In the genomic region with DNA sequence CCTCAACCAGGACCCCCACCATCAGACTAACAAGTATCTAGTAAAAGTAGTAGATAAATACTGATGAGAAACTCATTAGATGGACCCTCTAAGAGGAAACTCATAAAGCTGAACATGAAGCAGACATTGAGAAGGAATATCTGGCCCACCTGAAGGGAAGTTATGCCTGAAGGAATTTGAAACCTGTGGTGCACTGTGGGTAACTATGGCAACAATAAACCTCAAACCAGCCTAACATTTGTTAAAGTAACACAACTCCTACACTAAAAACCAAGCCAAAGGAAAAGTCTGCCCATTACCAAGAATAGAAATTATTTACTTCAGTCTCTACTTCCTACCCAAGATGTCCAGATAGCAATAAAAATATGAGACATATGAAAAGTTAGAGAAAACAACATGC, we compare ENCODE assay signal across 1 cellular context.
TF ChIP-seq lines count a peak whose summit lies in the region.

No MANE protein-coding gene starts in this region.

TF ChIP-seq in HepG2, 621 proteins besides CTCF, POLR2A, EP300 and RAD21:
- TF ChIP-seq ZNF816 (CRISPR knock-in tag; IDR thresholded peaks at IDR 0.05; ENCODE audit: borderline replicate concordance), result no peak
- no peak for TF ChIP-seq ZNF503 (CRISPR knock-in tag; IDR thresholded peaks at IDR 0.05)
- no peak for TF ChIP-seq CCAR2 (optimal IDR thresholded peaks at IDR 0.05; ENCODE audit: low read depth, low read length)
- no peak for TF ChIP-seq ZHX2 (IDR thresholded peaks at IDR 0.05; ENCODE audit: low read depth)
- no peak for TF ChIP-seq ZHX2 (CRISPR knock-in tag; IDR thresholded peaks at IDR 0.05; ENCODE audit: borderline replicate concordance)
- TF ChIP-seq ZEB1 (IDR thresholded peaks at IDR 0.05; ENCODE audit: insufficient replicate concordance, low read depth), result no peak
- no peak for TF ChIP-seq IRX3 (CRISPR knock-in tag; IDR thresholded peaks at IDR 0.05; ENCODE audit: borderline replicate concordance, low read depth)
- no peak for TF ChIP-seq ZNF431 (CRISPR knock-in tag; IDR thresholded peaks at IDR 0.05; ENCODE audit: borderline replicate concordance, low read depth)
- no peak for TF ChIP-seq ZBTB7B (CRISPR knock-in tag; IDR thresholded peaks at IDR 0.05)
- no peak for TF ChIP-seq CC2D1A (CRISPR knock-in tag; IDR thresholded peaks at IDR 0.05)
- no peak for TF ChIP-seq HOXA5 (CRISPR knock-in tag; IDR thresholded peaks at IDR 0.05)
- TF ChIP-seq, protein P1, sequence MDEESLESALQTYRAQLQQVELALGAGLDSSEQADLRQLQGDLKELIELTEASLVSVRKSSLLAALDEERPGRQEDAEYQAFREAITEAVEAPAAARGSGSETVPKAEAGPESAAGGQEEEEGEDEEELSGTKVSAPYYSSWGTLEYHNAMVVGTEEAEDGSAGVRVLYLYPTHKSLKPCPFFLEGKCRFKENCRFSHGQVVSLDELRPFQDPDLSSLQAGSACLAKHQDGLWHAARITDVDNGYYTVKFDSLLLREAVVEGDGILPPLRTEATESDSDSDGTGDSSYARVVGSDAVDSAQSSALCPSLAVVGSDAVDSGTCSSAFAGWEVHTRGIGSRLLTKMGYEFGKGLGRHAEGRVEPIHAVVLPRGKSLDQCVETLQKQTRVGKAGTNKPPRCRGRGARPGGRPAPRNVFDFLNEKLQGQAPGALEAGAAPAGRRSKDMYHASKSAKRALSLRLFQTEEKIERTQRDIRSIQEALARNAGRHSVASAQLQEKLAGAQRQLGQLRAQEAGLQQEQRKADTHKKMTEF (CRISPR knock-in tag; IDR thresholded peaks at IDR 0.05), result no peak
